2 cellular contexts compared by ENCODE assay signal in genomic region chr6:27161946-27162603, GRCh38.
A peak's percentile ranks its signal among the peaks of the same experiment; 100 is the strongest.
TF ChIP-seq lines count a peak whose summit lies in the region.

No MANE protein-coding gene starts in this region.

TF ChIP-seq in HEK293, 187 proteins besides CTCF, POLR2A, EP300 and RAD21 (continued from another document and continues in another):
- TF ChIP-seq ZNF747 (tag by site-specific recombination; IDR thresholded peaks at IDR 0.05) (no peak), ZNF175 (tag by site-specific recombination; IDR thresholded peaks at IDR 0.05) (no peak), ZNF654 (tag by site-specific recombination; IDR thresholded peaks at IDR 0.05; ENCODE audit: low read depth) (peak; percentile 81), ZBTB8A (tag by site-specific recombination; IDR thresholded peaks at IDR 0.05) (peak; percentile 52; the same call in 1 of the 2 replicates), ZBTB11 (tag by site-specific recombination; conservative IDR thresholded peaks at IDR 0.05; ENCODE audit: low read depth) (no peak), GLI4 (tag by site-specific recombination; IDR thresholded peaks at IDR 0.05) (no peak), ZNF639 (tag by site-specific recombination; IDR thresholded peaks at IDR 0.05) (peak; percentile 57; the same call in 1 of the 2 replicates), ZNF37A (tag by site-specific recombination; IDR thresholded peaks at IDR 0.05) (0 out of 2 replicates have a peak, but pooled peaks have one; percentile 10), ZNF280D (tag by site-specific recombination; IDR thresholded peaks at IDR 0.05) (no peak), PBX3 (CRISPR knock-in tag; IDR thresholded peaks at IDR 0.05) (no peak), ZEB2 (tag by site-specific recombination; IDR thresholded peaks at IDR 0.05) (0 out of 2 replicates have a peak, but pooled peaks have one; percentile 30), ZBTB26 (tag by site-specific recombination; optimal IDR thresholded peaks at IDR 0.05) (no peak), ZNF366 (tag by site-specific recombination; conservative IDR thresholded peaks at IDR 0.05) (peak; percentile 79)

TF ChIP-seq in GM12878, 131 proteins besides CTCF, POLR2A, EP300 and RAD21 (continued from another document):
- TF ChIP-seq PRDM15 (CRISPR knock-in tag; IDR thresholded peaks at IDR 0.05): no peak
- TF ChIP-seq SMAD5 (IDR thresholded peaks at IDR 0.05; ENCODE audit: low read depth): no peak
- peak; percentile 58; the same call in 1 of the 2 replicates for TF ChIP-seq TARDBP (IDR thresholded peaks at IDR 0.05; ENCODE audit: borderline replicate concordance)
- no peak for TF ChIP-seq ZNF622 (IDR thresholded peaks at IDR 0.05)
